ENCODE assay signal across 8 cellular contexts in genomic region chr13:110965038-110965754, GRCh38. TPM values are rescaled to one million over a fixed set of nuclear protein-coding genes. Genes with fewer than 3 reads are reported as not detected.
DNase-seq lines count a peak whose midpoint lies in the region; ATAC-seq, FAIRE-seq and TF ChIP-seq lines count a peak whose summit lies in the region.

No MANE protein-coding gene starts in this region.

- H3K4me2 ChIP-seq in smooth muscle cell = no peak overlapping the region

- H3K79me2 ChIP-seq in smooth muscle cell (ENCODE audit: low read depth) = no peaks in the 10 kb centered on the region

- H3K27me3 ChIP-seq in smooth muscle cell (ENCODE audit: low read depth) = no peaks in the 10 kb centered on the region

- H3K9ac ChIP-seq in smooth muscle cell (ENCODE audit: low read depth) (peak overlapping the region; percentile 14), kidney (ENCODE audit: low read length in 2 of 2) (no peak overlapping the region)

- no peak for TF ChIP-seq CTCF in Calu3 (IDR thresholded peaks at IDR 0.05; ENCODE audit: unreplicated experiment)
- no peak for TF ChIP-seq CTCF in smooth muscle cell (IDR thresholded peaks at IDR 0.05; ENCODE audit: borderline replicate concordance, insufficient read depth, poor library complexity, severe bottlenecking)
- TF ChIP-seq CTCF in kidney (IDR thresholded peaks at IDR 0.05; ENCODE audit: borderline replicate concordance, extremely low read depth, insufficient read depth) = no peak

- no peaks in the 10 kb centered on the region for H4K20me1 ChIP-seq in smooth muscle cell (ENCODE audit: low read depth)

- FAIRE-seq in kidney (lab: Jason Lieb, UNC) = no peak

- H3K36me3 ChIP-seq in smooth muscle cell (ENCODE audit: low read depth) (no peaks in the 10 kb centered on the region), kidney (ENCODE audit: control insufficient read depth in 1 of 2, insufficient read depth in 2 of 2, low read length in 2 of 2) (no peaks in the 10 kb centered on the region)

- BruUV-seq in Calu3 (replicated peaks; lab: Mats Ljungman, UMichigan) = no TSS peak

- CTCF ChIA-PET in Calu3 (lab: Charles Lee) = no interaction called here

- no peaks in the 10 kb centered on the region for H3K4me1 Mint-ChIP-seq in Calu3 (ENCODE audit: low read depth, unreplicated experiment)
- H3K4me1 Mint-ChIP-seq in activated naive CD8-positive, alpha-beta T cell treated with anti-CD3 and anti-CD28 coated beads for 36 hours = peaks cover 11% of the 10 kb centered on the region

- H3K9me3 ChIP-seq in smooth muscle cell (replicated peaks; ENCODE audit: low read depth) = peaks cover 5% of the 10 kb centered on the region
- H3K9me3 ChIP-seq in kidney (ENCODE audit: control insufficient read depth in 1 of 2, low read length in 2 of 2) = peaks cover 4 to 19% of the 10 kb centered on the region in 2 donors

- H3K4me1 ChIP-seq in smooth muscle cell (ENCODE audit: low read depth) (no peaks in the 10 kb centered on the region), kidney (ENCODE audit: control insufficient read depth in 1 of 2, insufficient read depth in 1 of 2, low read depth in 1 of 2, low read length in 2 of 2) (no peaks in the 10 kb centered on the region)

- DNase-seq in Calu3 (peak; percentile 26), smooth muscle cell (lab: John Stamatoyannopoulos, UW; ENCODE audit: unreplicated experiment) (no peak), kidney (no peak), NCI-H1092 (lab: John Stamatoyannopoulos, UW) (no peak), middle frontal gyrus (ENCODE audit: extremely low spot score, low spot score) (no peak)
- DNase-seq in activated naive CD8-positive, alpha-beta T cell treated with anti-CD3 and anti-CD28 coated beads for 36 hours = peak; percentile 35

- intact Hi-C loops in Calu3 (cut with micrococcal nuclease; ENCODE audit: unreplicated experiment) (loop anchor here (2.0 kb wide), 1 partner anchor 48 kb away; no protein-coding TSS in a partner anchor), kidney (cut with DNase I) (no loop called here)

- 71% methylated on average over 5 of the region's 5 CpGs for WGBS in smooth muscle cell (ENCODE audit: low lambda C conversion rate)

- H3K9me3 Mint-ChIP-seq in Calu3 (ENCODE audit: low read depth, unreplicated experiment) = peaks cover 2% of the 10 kb centered on the region
- peaks cover 48% of the 10 kb centered on the region for H3K9me3 Mint-ChIP-seq in activated naive CD8-positive, alpha-beta T cell treated with anti-CD3 and anti-CD28 coated beads for 36 hours

- no peak overlapping the region for H2AFZ ChIP-seq in smooth muscle cell (ENCODE audit: low read depth)

- ATAC-seq in GM21360 (IDR thresholded peaks at IDR 0.05; ENCODE audit: unreplicated experiment) = peak; percentile 98
- peak; percentile 96 for ATAC-seq in HG03520 (IDR thresholded peaks at IDR 0.05; ENCODE audit: unreplicated experiment)

- H3K36me3 Mint-ChIP-seq in Calu3 (ENCODE audit: insufficient read depth, unreplicated experiment) = peaks cover 9% of the 10 kb centered on the region
- H3K36me3 Mint-ChIP-seq in activated naive CD8-positive, alpha-beta T cell treated with anti-CD3 and anti-CD28 coated beads for 36 hours = peaks cover 32% of the 10 kb centered on the region

- peak overlapping the region; percentile 45 for H3K4me3 Mint-ChIP-seq in Calu3 (ENCODE audit: low read depth, unreplicated experiment)
- no peak overlapping the region for H3K4me3 Mint-ChIP-seq in activated naive CD8-positive, alpha-beta T cell treated with anti-CD3 and anti-CD28 coated beads for 36 hours

- H3K27me3 Mint-ChIP-seq in Calu3 (ENCODE audit: unreplicated experiment) = no peaks in the 10 kb centered on the region
- peaks cover 39% of the 10 kb centered on the region for H3K27me3 Mint-ChIP-seq in activated naive CD8-positive, alpha-beta T cell treated with anti-CD3 and anti-CD28 coated beads for 36 hours

- peak overlapping the region; percentile 98 for H3K27ac Mint-ChIP-seq in Calu3 (ENCODE audit: unreplicated experiment)
- H3K27ac Mint-ChIP-seq in activated naive CD8-positive, alpha-beta T cell treated with anti-CD3 and anti-CD28 coated beads for 36 hours = peak overlapping the region; percentile 88

- H3F3A ChIP-seq in smooth muscle cell (ENCODE audit: low read depth) = no peaks in the 10 kb centered on the region

- no peak overlapping the region for H3K4me3 ChIP-seq in smooth muscle cell
- H3K4me3 ChIP-seq in kidney (ENCODE audit: low read length in 2 of 2) = no peak overlapping the region

- peak overlapping the region; percentile 76 for H3K27ac ChIP-seq in smooth muscle cell (ENCODE audit: low read depth)
- no peak overlapping the region for H3K27ac ChIP-seq in kidney (ENCODE audit: low read depth in 2 of 2, low read length in 2 of 2)

RNA-seq across cellular contexts. Expression of gene ANKRD10, which starts 50.3 kb away (rescaled TPM):
- total RNA-seq in Calu3 (2022) (109 and 120 TPM in 2 replicates), smooth muscle cell (61.8 and 77.4 TPM in 2 replicates), kidney (159 TPM)
- 10 to 100 TPM; 48.3 to 54.9 TPM for total RNA-seq in activated naive CD8-positive, alpha-beta T cell treated with anti-CD3 and anti-CD28 coated beads for 36 hours
- polyA plus RNA-seq in smooth muscle cell (31.0 and 42.8 TPM in 2 replicates), kidney (ENCODE audit: insufficient read depth, low read depth, low replicate concordance) (64.9 TPM)

Comparison
In these comparisons a context has a peak if more than half of its experiments do, and no peak if none do; other contexts are left out.
1. DNase-seq: peak in Calu3 (single experiment) and activated naive CD8-positive, alpha-beta T cell treated with anti-CD3 and anti-CD28 coated beads for 36 hours (single experiment); none in smooth muscle cell (single experiment), kidney (single experiment), NCI-H1092 (single experiment) and middle frontal gyrus (single experiment).